Comparison of ENCODE assay signal across 1 cellular context in the genomic region with DNA sequence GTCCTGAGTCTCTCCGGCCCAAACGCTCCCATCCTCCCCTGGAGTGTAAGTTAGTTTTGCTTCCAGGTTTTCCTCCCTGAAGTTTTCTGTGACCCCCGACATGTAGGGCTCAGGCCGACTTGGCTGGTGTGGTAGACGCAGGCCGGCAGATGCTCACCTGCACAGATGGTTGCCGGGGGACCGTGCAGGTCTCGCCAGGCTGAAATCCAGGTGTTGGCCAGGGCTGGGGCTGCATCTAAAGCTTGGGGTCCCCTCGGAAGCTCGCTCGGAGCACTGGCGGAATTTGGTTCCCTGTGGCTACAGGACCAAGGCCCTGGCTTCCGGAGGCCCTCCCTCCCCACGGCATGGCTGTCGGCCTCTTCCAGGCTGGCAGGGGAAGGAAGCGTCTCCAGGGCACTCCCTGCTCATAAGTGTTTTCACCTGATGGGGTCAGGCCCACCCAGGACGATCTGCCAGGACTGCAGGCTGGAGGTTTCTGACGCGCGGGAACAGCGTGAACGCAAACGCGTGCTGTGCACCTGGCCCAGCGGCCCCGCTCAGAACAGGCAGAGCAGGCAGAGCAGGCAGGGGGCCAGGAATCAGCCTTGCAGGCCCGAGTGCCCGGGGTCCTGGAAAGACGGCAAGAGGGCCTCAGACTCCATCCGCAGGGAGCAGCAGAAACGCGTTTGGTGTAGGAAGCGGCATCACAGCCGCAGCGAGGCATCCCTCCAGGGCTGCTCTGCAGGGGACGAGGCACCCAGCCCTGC.
TF ChIP-seq lines count a peak whose summit lies in the region.

No MANE protein-coding gene starts in this region.

TF ChIP-seq in K562, 482 proteins besides CTCF, POLR2A, EP300 and RAD21 (continued from another document):
- TF ChIP-seq, protein P1, sequence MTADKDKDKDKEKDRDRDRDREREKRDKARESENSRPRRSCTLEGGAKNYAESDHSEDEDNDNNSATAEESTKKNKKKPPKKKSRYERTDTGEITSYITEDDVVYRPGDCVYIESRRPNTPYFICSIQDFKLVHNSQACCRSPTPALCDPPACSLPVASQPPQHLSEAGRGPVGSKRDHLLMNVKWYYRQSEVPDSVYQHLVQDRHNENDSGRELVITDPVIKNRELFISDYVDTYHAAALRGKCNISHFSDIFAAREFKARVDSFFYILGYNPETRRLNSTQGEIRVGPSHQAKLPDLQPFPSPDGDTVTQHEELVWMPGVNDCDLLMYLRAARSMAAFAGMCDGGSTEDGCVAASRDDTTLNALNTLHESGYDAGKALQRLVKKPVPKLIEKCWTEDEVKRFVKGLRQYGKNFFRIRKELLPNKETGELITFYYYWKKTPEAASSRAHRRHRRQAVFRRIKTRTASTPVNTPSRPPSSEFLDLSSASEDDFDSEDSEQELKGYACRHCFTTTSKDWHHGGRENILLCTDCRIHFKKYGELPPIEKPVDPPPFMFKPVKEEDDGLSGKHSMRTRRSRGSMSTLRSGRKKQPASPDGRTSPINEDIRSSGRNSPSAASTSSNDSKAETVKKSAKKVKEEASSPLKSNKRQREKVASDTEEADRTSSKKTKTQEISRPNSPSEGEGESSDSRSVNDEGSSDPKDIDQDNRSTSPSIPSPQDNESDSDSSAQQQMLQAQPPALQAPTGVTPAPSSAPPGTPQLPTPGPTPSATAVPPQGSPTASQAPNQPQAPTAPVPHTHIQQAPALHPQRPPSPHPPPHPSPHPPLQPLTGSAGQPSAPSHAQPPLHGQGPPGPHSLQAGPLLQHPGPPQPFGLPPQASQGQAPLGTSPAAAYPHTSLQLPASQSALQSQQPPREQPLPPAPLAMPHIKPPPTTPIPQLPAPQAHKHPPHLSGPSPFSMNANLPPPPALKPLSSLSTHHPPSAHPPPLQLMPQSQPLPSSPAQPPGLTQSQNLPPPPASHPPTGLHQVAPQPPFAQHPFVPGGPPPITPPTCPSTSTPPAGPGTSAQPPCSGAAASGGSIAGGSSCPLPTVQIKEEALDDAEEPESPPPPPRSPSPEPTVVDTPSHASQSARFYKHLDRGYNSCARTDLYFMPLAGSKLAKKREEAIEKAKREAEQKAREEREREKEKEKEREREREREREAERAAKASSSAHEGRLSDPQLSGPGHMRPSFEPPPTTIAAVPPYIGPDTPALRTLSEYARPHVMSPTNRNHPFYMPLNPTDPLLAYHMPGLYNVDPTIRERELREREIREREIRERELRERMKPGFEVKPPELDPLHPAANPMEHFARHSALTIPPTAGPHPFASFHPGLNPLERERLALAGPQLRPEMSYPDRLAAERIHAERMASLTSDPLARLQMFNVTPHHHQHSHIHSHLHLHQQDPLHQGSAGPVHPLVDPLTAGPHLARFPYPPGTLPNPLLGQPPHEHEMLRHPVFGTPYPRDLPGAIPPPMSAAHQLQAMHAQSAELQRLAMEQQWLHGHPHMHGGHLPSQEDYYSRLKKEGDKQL (CRISPR knock-in tag; IDR thresholded peaks at IDR 0.05; ENCODE audit: borderline replicate concordance) = no peak
- TF ChIP-seq, protein P2, sequence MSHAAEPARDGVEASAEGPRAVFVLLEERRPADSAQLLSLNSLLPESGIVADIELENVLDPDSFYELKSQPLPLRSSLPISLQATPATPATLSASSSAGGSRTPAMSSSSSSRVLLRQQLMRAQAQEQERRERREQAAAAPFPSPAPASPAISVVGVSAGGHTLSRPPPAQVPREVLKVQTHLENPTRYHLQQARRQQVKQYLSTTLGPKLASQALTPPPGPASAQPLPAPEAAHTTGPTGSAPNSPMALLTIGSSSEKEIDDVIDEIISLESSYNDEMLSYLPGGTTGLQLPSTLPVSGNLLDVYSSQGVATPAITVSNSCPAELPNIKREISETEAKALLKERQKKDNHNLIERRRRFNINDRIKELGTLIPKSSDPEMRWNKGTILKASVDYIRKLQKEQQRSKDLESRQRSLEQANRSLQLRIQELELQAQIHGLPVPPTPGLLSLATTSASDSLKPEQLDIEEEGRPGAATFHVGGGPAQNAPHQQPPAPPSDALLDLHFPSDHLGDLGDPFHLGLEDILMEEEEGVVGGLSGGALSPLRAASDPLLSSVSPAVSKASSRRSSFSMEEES (CRISPR knock-in tag; IDR thresholded peaks at IDR 0.05) = no peak
- TF ChIP-seq ZNF134 (CRISPR knock-in tag; conservative IDR thresholded peaks at IDR 0.05) (0 out of 2 replicates have a peak, but pooled peaks have one; percentile 45), E2F3 (CRISPR knock-in tag; IDR thresholded peaks at IDR 0.05) (no peak)
- TF ChIP-seq, protein P3, sequence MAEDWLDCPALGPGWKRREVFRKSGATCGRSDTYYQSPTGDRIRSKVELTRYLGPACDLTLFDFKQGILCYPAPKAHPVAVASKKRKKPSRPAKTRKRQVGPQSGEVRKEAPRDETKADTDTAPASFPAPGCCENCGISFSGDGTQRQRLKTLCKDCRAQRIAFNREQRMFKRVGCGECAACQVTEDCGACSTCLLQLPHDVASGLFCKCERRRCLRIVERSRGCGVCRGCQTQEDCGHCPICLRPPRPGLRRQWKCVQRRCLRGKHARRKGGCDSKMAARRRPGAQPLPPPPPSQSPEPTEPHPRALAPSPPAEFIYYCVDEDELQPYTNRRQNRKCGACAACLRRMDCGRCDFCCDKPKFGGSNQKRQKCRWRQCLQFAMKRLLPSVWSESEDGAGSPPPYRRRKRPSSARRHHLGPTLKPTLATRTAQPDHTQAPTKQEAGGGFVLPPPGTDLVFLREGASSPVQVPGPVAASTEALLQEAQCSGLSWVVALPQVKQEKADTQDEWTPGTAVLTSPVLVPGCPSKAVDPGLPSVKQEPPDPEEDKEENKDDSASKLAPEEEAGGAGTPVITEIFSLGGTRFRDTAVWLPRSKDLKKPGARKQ (CRISPR knock-in tag; IDR thresholded peaks at IDR 0.05) = no peak
